Comparison of ENCODE assay signal across 17 cellular contexts in the genomic region with DNA sequence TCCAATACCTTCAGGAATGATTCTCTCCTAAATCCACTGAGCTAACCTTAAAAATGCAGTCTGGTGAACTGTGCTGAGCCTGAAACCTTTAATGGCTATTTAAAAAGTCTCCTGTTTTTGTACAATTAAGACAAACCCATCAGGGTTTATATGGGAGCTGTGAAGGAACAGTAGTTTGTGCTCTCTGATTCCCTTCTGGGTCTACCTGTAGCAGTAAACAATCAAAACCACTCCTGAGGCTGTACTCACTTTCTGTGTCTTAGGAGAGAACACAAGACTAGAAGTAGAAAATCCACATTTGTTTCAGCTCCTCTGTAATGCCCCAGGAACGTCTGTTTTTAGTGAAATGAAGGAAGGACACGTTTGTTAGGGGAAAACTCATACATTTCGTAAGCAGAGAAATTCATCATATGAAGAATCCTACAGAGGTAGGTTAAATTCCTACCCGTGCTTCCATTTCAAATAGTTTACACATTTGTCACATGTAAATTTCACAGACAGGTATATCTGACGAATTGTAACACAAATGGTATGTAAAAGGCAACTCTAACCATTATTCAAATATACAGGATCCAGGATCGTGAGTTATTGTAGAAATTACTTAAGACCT. TPM values are rescaled to one million over a fixed set of nuclear protein-coding genes. Genes with fewer than 3 reads are reported as not detected.
DNase-seq lines count a peak whose midpoint lies in the region; ATAC-seq, FAIRE-seq and TF ChIP-seq lines count a peak whose summit lies in the region.
"Had no signal": no experiment of that assay in that cellular context is flagged by ENCODE, and none has a peak within 500 bp of the region (broad histone marks: within the 10 kb centered on the region; RNA-seq: fewer than 3 reads in every experiment).

No MANE protein-coding gene starts in this region.

- peak overlapping the region; percentile 81 for H3K27ac Mint-ChIP-seq in mesothelial cell of epicardium
- H3K27ac Mint-ChIP-seq: activated CD4-positive, alpha-beta memory T cell treated with anti-CD3 and anti-CD28 coated beads, Interleukin-2, amount 10 ng/mL, durations not matched to agents 7 days and 5 days; activated naive CD8-positive, alpha-beta T cell treated with anti-CD3 and anti-CD28 coated beads for 36 hours; stimulated activated naive CD8-positive, alpha-beta T cell treated with anti-CD3 and anti-CD28 coated beads, Interleukin-15, Interleukin-2, amounts not matched to agents 100 ng/mL and 50 ng/mL, for 24 hours had no signal

- H3K27me3 ChIP-seq in HUES48 (ENCODE audit: control insufficient read depth, insufficient read depth, low read length) (no peaks in the 10 kb centered on the region; the same call in 1 of the 2 replicates), ascending aorta (no peaks in the 10 kb centered on the region)
- H3K27me3 ChIP-seq: MG63 had no signal

- no peak overlapping the region for H3K9ac ChIP-seq in HUES48 (ENCODE audit: low read depth, low read length)

- H3K4me1 ChIP-seq in HUES48 (ENCODE audit: control insufficient read depth, insufficient read depth, low read length): peaks cover 51% of the 10 kb centered on the region
- peaks cover 3 to 28% of the 10 kb centered on the region in 2 donors for H3K4me1 ChIP-seq in ascending aorta

- H3K27ac ChIP-seq in HUES48 (ENCODE audit: low read depth, low read length) (peak overlapping the region; percentile 13), ascending aorta (peak overlapping the region; percentile 87 to 92)

- TF ChIP-seq CTCF in ascending aorta (IDR thresholded peaks at IDR 0.05) (no peak), mesothelial cell of epicardium (IDR thresholded peaks at IDR 0.05; ENCODE audit: unreplicated experiment) (no peak)

- no peaks in the 10 kb centered on the region for H3K9me3 ChIP-seq in HUES48 (ENCODE audit: control insufficient read depth, insufficient read depth, low read length)
- no peaks in the 10 kb centered on the region for H3K9me3 ChIP-seq in ascending aorta
- H3K9me3 ChIP-seq: MG63 had no signal

- DNase-seq in ascending aorta (ENCODE audit: low spot score in 2 of 2) (no peak), mesothelial cell of epicardium (ENCODE audit: low spot score in 2 of 2, unreplicated experiment in 2 of 2) (no peak), NCI-H1436 (lab: John Stamatoyannopoulos, UW) (no peak), pons (ENCODE audit: low spot score) (no peak), DMS53 treated with DMSO at 0.1 percent for 48 hours (lab: John Stamatoyannopoulos, UW; ENCODE audit: unreplicated experiment) (no peak)
- DNase-seq: activated CD4-positive, alpha-beta memory T cell treated with anti-CD3 and anti-CD28 coated beads, Interleukin-2, amount 10 ng/mL, durations not matched to agents 7 days and 5 days; activated naive CD8-positive, alpha-beta T cell treated with anti-CD3 and anti-CD28 coated beads for 36 hours; activated T-cell treated with anti-CD3 and anti-CD28 coated beads, Interleukin-2, amount 50 U/mL, for 48 hours; effector CD4-positive, alpha-beta T cell; EL; MG63; NCI-H187; NCI-H510A treated with DMSO at 0.1 percent for 48 hours had no signal

- no peak for ATAC-seq in HG03442 (IDR thresholded peaks at IDR 0.05; ENCODE audit: unreplicated experiment)

- peaks cover 55% of the 10 kb centered on the region for H3K4me1 Mint-ChIP-seq in mesothelial cell of epicardium

- no peak overlapping the region for H3K4me3 Mint-ChIP-seq in mesothelial cell of epicardium
- H3K4me3 Mint-ChIP-seq: activated CD4-positive, alpha-beta memory T cell treated with anti-CD3 and anti-CD28 coated beads, Interleukin-2, amount 10 ng/mL, durations not matched to agents 7 days and 5 days; activated naive CD8-positive, alpha-beta T cell treated with anti-CD3 and anti-CD28 coated beads for 36 hours; stimulated activated naive CD8-positive, alpha-beta T cell treated with anti-CD3 and anti-CD28 coated beads, Interleukin-15, Interleukin-2, amounts not matched to agents 100 ng/mL and 50 ng/mL, for 24 hours had no signal

- peak; percentile 56 for FAIRE-seq in A204.1 (lab: Jason Lieb, UNC)

- intact Hi-C loops in ascending aorta (cut with DNase I): loop anchor here (5.0 kb wide), 1 partner anchor 132 kb away; no protein-coding TSS in a partner anchor

- H3K9me3 Mint-ChIP-seq in mesothelial cell of epicardium: no peaks in the 10 kb centered on the region
- H3K9me3 Mint-ChIP-seq: activated CD4-positive, alpha-beta memory T cell treated with anti-CD3 and anti-CD28 coated beads, Interleukin-2, amount 10 ng/mL, durations not matched to agents 7 days and 5 days; activated naive CD8-positive, alpha-beta T cell treated with anti-CD3 and anti-CD28 coated beads for 36 hours; stimulated activated naive CD8-positive, alpha-beta T cell treated with anti-CD3 and anti-CD28 coated beads, Interleukin-15, Interleukin-2, amounts not matched to agents 100 ng/mL and 50 ng/mL, for 24 hours had no signal

- H3K36me3 Mint-ChIP-seq in mesothelial cell of epicardium: no peaks in the 10 kb centered on the region
- H3K36me3 Mint-ChIP-seq: activated naive CD8-positive, alpha-beta T cell treated with anti-CD3 and anti-CD28 coated beads for 36 hours had no signal

- H3K27me3 Mint-ChIP-seq in mesothelial cell of epicardium (ENCODE audit: low read depth): no peaks in the 10 kb centered on the region
- H3K27me3 Mint-ChIP-seq: activated naive CD8-positive, alpha-beta T cell treated with anti-CD3 and anti-CD28 coated beads for 36 hours; stimulated activated naive CD8-positive, alpha-beta T cell treated with anti-CD3 and anti-CD28 coated beads, Interleukin-15, Interleukin-2, amounts not matched to agents 100 ng/mL and 50 ng/mL, for 24 hours had no signal

- H3K4me3 ChIP-seq in HUES48 (ENCODE audit: low read depth, low read length) (0 out of 2 replicates have a peak overlapping the region, but pooled peaks have one; percentile 12), ascending aorta (no peak overlapping the region)
- H3K4me3 ChIP-seq: MG63 had no signal

- H3K36me3 ChIP-seq in HUES48 (ENCODE audit: control insufficient read depth, insufficient read depth, low read length) (peaks cover 4% of the 10 kb centered on the region; the same call in 1 of the 2 replicates), ascending aorta (no peaks in the 10 kb centered on the region)
- H3K36me3 ChIP-seq: MG63 had no signal

RNA-seq across cellular contexts. Expression of gene CUX1, which starts 2.6 kb away (rescaled TPM):
- 101 TPM for total RNA-seq in ascending aorta
- 152 to 158 TPM (median 152 TPM) in 3 replicates for total RNA-seq in mesothelial cell of epicardium
